Comparison of ENCODE assay signal across 23 cellular contexts in genomic region chr12:46292754-46293402, GRCh38. TPM values are rescaled to one million over a fixed set of nuclear protein-coding genes. Genes with fewer than 3 reads are reported as not detected.
DNase-seq lines count a peak whose midpoint lies in the region; ATAC-seq and TF ChIP-seq lines count a peak whose summit lies in the region.
"Had no signal": no experiment of that assay in that cellular context is flagged by ENCODE, and none has a peak within 500 bp of the region (broad histone marks: within the 10 kb centered on the region; RNA-seq: fewer than 3 reads in every experiment).

No MANE protein-coding gene starts in this region.

- no peaks in the 10 kb centered on the region for H3K27me3 ChIP-seq in DND-41 (ENCODE audit: insufficient read depth, low read length, poor library complexity)
- H3K27me3 ChIP-seq in ascending aorta: no peaks in the 10 kb centered on the region
- no peaks in the 10 kb centered on the region for H3K27me3 ChIP-seq in gastrocnemius medialis
- H3K27me3 ChIP-seq: BLaER1 treated with 17β-estradiol and CSF1 and Interleukin-3, amounts not matched to agents 10 nM and 100 nM; dorsolateral prefrontal cortex had no signal

- TF ChIP-seq CTCF in DND-41 (IDR thresholded peaks at IDR 0.05; ENCODE audit: borderline replicate concordance, extremely low read depth, low read length, poor library complexity, severe bottlenecking) (peak; percentile 12), ascending aorta (IDR thresholded peaks at IDR 0.05) (peak in 2 of 3 experiments; percentile 8 to 30), fibroblast of villous mesenchyme (IDR thresholded peaks at IDR 0.05; ENCODE audit: insufficient read depth, low read depth, low read length) (peak; percentile 30), mesothelial cell of epicardium (IDR thresholded peaks at IDR 0.05; ENCODE audit: unreplicated experiment) (no peak), gastrocnemius medialis (IDR thresholded peaks at IDR 0.05 in 4 of 5, conservative IDR thresholded peaks at IDR 0.05 in 1 of 5) (peak in 1 of 5 experiments; percentile 11)

- no peaks in the 10 kb centered on the region for H3K4me1 ChIP-seq in DND-41 (ENCODE audit: insufficient read depth, low read length)
- H3K4me1 ChIP-seq in ascending aorta: no peaks in the 10 kb centered on the region
- H3K4me1 ChIP-seq in gastrocnemius medialis: no peaks in the 10 kb centered on the region

- H3K9me3 ChIP-seq in DND-41 (ENCODE audit: insufficient read depth, low read length, severe bottlenecking) (peaks cover 3% of the 10 kb centered on the region), ascending aorta (no peaks in the 10 kb centered on the region), gastrocnemius medialis (no peaks in the 10 kb centered on the region)

- H3K27ac ChIP-seq in DND-41 (ENCODE audit: low read length): no peak overlapping the region
- no peak overlapping the region for H3K27ac ChIP-seq in ascending aorta
- H3K27ac ChIP-seq in gastrocnemius medialis: no peak overlapping the region
- H3K27ac ChIP-seq: BLaER1 treated with 17β-estradiol and CSF1 and Interleukin-3, amounts not matched to agents 10 nM and 100 nM; dorsolateral prefrontal cortex; skin epidermis had no signal

- H3K9me3 Mint-ChIP-seq in mesothelial cell of epicardium: peaks cover 34% of the 10 kb centered on the region
- H3K9me3 Mint-ChIP-seq: natural killer cell treated with Interleukin-12 subunit alpha and Interleukin-12 subunit beta and Interleukin-15 and Interleukin-18, amount 100 ng/mL, for 72 hours had no signal

- H3K27me3 Mint-ChIP-seq in mesothelial cell of epicardium (ENCODE audit: low read depth): no peaks in the 10 kb centered on the region
- H3K27me3 Mint-ChIP-seq: activated CD4-positive, alpha-beta memory T cell treated with anti-CD3 and anti-CD28 coated beads for 36 hours; activated naive CD4-positive, alpha-beta T cell treated with anti-CD3 and anti-CD28 coated beads, Interleukin-2, amount 50 U/mL, for 24 hours had no signal

- H3K27ac Mint-ChIP-seq in mesothelial cell of epicardium: no peak overlapping the region
- H3K27ac Mint-ChIP-seq: activated CD4-positive, alpha-beta memory T cell treated with anti-CD3 and anti-CD28 coated beads for 36 hours; activated naive CD4-positive, alpha-beta T cell treated with anti-CD3 and anti-CD28 coated beads, Interleukin-2, amount 50 U/mL, for 24 hours; natural killer cell treated with Interleukin-12 subunit alpha and Interleukin-12 subunit beta and Interleukin-15 and Interleukin-18, amount 100 ng/mL, for 72 hours; progenitor cell of endocrine pancreas; WTC11 had no signal

- H3K4me3 Mint-ChIP-seq in mesothelial cell of epicardium: no peak overlapping the region
- H3K4me3 Mint-ChIP-seq: activated CD4-positive, alpha-beta memory T cell treated with anti-CD3 and anti-CD28 coated beads for 36 hours; activated naive CD4-positive, alpha-beta T cell treated with anti-CD3 and anti-CD28 coated beads, Interleukin-2, amount 50 U/mL, for 24 hours; natural killer cell treated with Interleukin-12 subunit alpha and Interleukin-12 subunit beta and Interleukin-15 and Interleukin-18, amount 100 ng/mL, for 72 hours; WTC11 had no signal

- no peak overlapping the region for H3K4me2 ChIP-seq in DND-41 (ENCODE audit: insufficient read depth, low read length)
- H3K4me2 ChIP-seq: BLaER1 treated with 17β-estradiol and CSF1 and Interleukin-3, amounts not matched to agents 10 nM and 100 nM had no signal

- ATAC-seq in DND-41 (ENCODE audit: insufficient read depth, low read depth): no peak
- no peak for ATAC-seq in gastrocnemius medialis
- ATAC-seq: esophagus mucosa; natural killer cell treated with Interleukin-12 subunit alpha and Interleukin-12 subunit beta and Interleukin-15 and Interleukin-18, amount 100 ng/mL, for 72 hours; WTC11 had no signal

- H3K36me3 ChIP-seq in DND-41 (ENCODE audit: insufficient read depth, low read length) (no peaks in the 10 kb centered on the region), ascending aorta (no peaks in the 10 kb centered on the region), gastrocnemius medialis (no peaks in the 10 kb centered on the region)
- H3K36me3 ChIP-seq: BLaER1 treated with 17β-estradiol and CSF1 and Interleukin-3, amounts not matched to agents 10 nM and 100 nM had no signal

- H2AFZ ChIP-seq in DND-41 (ENCODE audit: low read depth, low read length): no peak overlapping the region

- in situ Hi-C loops in gastrocnemius medialis (cut with MboI; ENCODE audit: low sequenced_read_pairs in 4 of 4): no loop called here

- H3K79me2 ChIP-seq in DND-41 (ENCODE audit: insufficient read depth, low read length): no peaks in the 10 kb centered on the region

- H3K36me3 Mint-ChIP-seq in mesothelial cell of epicardium: peaks cover 8% of the 10 kb centered on the region
- H3K36me3 Mint-ChIP-seq: activated naive CD4-positive, alpha-beta T cell treated with anti-CD3 and anti-CD28 coated beads, Interleukin-2, amount 50 U/mL, for 24 hours had no signal

- H3K4me3 ChIP-seq in DND-41 (ENCODE audit: low read depth in 1 of 2, low read length in 2 of 2) (no peak overlapping the region), ascending aorta (no peak overlapping the region), fibroblast of villous mesenchyme (ENCODE audit: low read depth, low read length) (no peak overlapping the region), gastrocnemius medialis (no peak overlapping the region)
- H3K4me3 ChIP-seq: BLaER1 treated with 17β-estradiol and CSF1 and Interleukin-3, amounts not matched to agents 10 nM and 100 nM; dorsolateral prefrontal cortex; skin epidermis had no signal

- intact Hi-C loops in ascending aorta (cut with DNase I) (loop anchor here (10.0 kb wide), 1 partner anchor 308 kb away; no protein-coding TSS in a partner anchor), gastrocnemius medialis (cut with DNase I; ENCODE audit: low total_unique reads) (no loop called here)

- H4K20me1 ChIP-seq in DND-41 (ENCODE audit: insufficient read depth, low read length): no peaks in the 10 kb centered on the region
- H4K20me1 ChIP-seq: BLaER1 treated with 17β-estradiol and CSF1 and Interleukin-3, amounts not matched to agents 10 nM and 100 nM had no signal

- H3K4me1 Mint-ChIP-seq in mesothelial cell of epicardium: no peaks in the 10 kb centered on the region
- H3K4me1 Mint-ChIP-seq: activated naive CD4-positive, alpha-beta T cell treated with anti-CD3 and anti-CD28 coated beads, Interleukin-2, amount 50 U/mL, for 24 hours; WTC11 had no signal

- H3K9ac ChIP-seq in DND-41 (ENCODE audit: low read depth, low read length): no peak overlapping the region
- H3K9ac ChIP-seq: BLaER1 treated with 17β-estradiol and CSF1 and Interleukin-3, amounts not matched to agents 10 nM and 100 nM had no signal

- TF ChIP-seq POLR2A in erythroblast (IDR thresholded peaks at IDR 0.05; ENCODE audit: low read length): no peak
- no peak for TF ChIP-seq POLR2A in gastrocnemius medialis (IDR thresholded peaks at IDR 0.05)

- DNase-seq in DND-41 (no peak), HT-29 (ENCODE audit: low spot score) (peak; percentile 44), ascending aorta (ENCODE audit: low spot score in 2 of 2) (no peak), fibroblast of villous mesenchyme (ENCODE audit: low read depth) (peak; percentile 7), mesothelial cell of epicardium (ENCODE audit: low spot score in 2 of 2, unreplicated experiment in 2 of 2) (no peak), erythroblast (lab: John Stamatoyannopoulos, UW) (no peak), gastrocnemius medialis (no peak), NCI-H2081 treated with DMSO at 0.1 percent for 48 hours (lab: John Stamatoyannopoulos, UW) (no peak)
- DNase-seq: activated CD4-positive, alpha-beta memory T cell treated with anti-CD3 and anti-CD28 coated beads for 36 hours; activated T-cell treated with anti-CD3 and anti-CD28 coated beads, Interleukin-2, amount 50 U/mL, for 1 hour; dorsolateral prefrontal cortex; kidney glomerular epithelial cell; NCI-H2029; Right ventricle myocardium superior; stimulated activated CD4-positive, alpha-beta T cell treated with anti-CD3 and anti-CD28 coated beads, Interleukin-2, amount 100 ng/mL, for 48 hours; T-helper 1 cell had no signal

RNA-seq across cellular contexts. Expression of gene SLC38A1, which starts 24.0 kb away (rescaled TPM):
- 57.1 and 58.6 TPM in 2 replicates for total RNA-seq in HT-29 (2014; rRNA removed; shearing (Covaris generic))
- 12.8 TPM for total RNA-seq in ascending aorta
- 92.1 and 149 TPM in 2 replicates for total RNA-seq in fibroblast of villous mesenchyme
- total RNA-seq in mesothelial cell of epicardium: 114 to 116 TPM (median 114 TPM) in 3 replicates
- total RNA-seq in gastrocnemius medialis: 100 to 1,000 TPM; 237 to 472 (median 339) TPM

Comparison
In these comparisons a context has a peak if more than half of its experiments do, and no peak if none do; other contexts are left out.
1. DNase-seq: peak in HT-29 (single experiment) and fibroblast of villous mesenchyme (single experiment); none in DND-41 (single experiment), ascending aorta (0 of 2), mesothelial cell of epicardium (0 of 2), erythroblast (0 of 2), gastrocnemius medialis (0 of 2) and NCI-H2081 treated with DMSO at 0.1 percent for 48 hours (single experiment).